16 cellular contexts compared by ENCODE assay signal in the genomic region with DNA sequence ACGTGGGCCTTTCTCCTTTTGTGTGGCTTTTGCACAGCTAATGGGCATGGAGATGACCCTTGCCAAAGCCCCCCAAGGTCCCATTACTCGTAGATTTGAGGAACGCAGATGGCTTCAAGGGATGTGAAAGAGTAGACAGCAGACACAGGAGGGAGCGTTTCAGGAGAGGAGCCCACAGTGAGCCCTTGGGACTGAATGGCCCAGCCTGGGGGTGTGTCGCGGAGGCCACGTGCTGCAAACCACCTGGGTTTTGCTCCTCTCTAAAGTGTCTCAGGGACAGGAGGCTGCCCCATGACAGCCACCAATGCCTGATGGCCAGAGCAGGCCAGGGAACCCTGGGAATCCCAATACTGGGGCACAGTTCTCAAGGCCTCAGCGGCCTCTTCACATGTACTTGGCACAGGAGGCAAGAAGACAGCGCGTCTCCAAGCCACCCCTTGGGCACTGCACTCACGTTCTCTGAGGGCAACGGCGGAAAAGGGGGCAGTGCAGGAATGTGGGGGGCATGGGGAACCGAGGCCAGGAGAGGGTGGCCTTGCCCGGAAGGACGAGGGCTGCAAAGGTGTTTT.
DNase-seq lines count a peak whose midpoint lies in the region; ATAC-seq and TF ChIP-seq lines count a peak whose summit lies in the region.
"Had no signal": no experiment of that assay in that cellular context is flagged by ENCODE, and none has a peak within 500 bp of the region (broad histone marks: within the 10 kb centered on the region; RNA-seq: fewer than 3 reads in every experiment).

No MANE protein-coding gene starts in this region.

- no peak overlapping the region for H3K27ac Mint-ChIP-seq in CD4-positive, alpha-beta memory T cell
- H3K27ac Mint-ChIP-seq: B cell had no signal

- no peak for TF ChIP-seq POLR2A in Peyer's patch (IDR thresholded peaks at IDR 0.05)

- intact Hi-C loops in sciatic nerve (cut with DNase I) = no loop called here
- intact Hi-C loops in CD4-positive, alpha-beta memory T cell (cut with micrococcal nuclease) = no loop called here

- H3K36me3 ChIP-seq in Peyer's patch = no peaks in the 10 kb centered on the region
- H3K36me3 ChIP-seq in CD4-positive, alpha-beta memory T cell (ENCODE audit: insufficient read depth, low read length) = no peaks in the 10 kb centered on the region

- ATAC-seq in sciatic nerve (peak; percentile 13), HG02970 (IDR thresholded peaks at IDR 0.05; ENCODE audit: low FRiP score, unreplicated experiment) (no peak)
- ATAC-seq: PC-3 had no signal

- peak; percentile 10 for DNase-seq in D341Med (ENCODE audit: low spot score)
- peak in 2 of 3 donors; percentile 27 to 39 for DNase-seq in Peyer's patch
- peak; percentile 51 for DNase-seq in islet precursor cell
- no peak for DNase-seq in sciatic nerve (ENCODE audit: low spot score)
- no peak for DNase-seq in SK-N-DZ (ENCODE audit: low spot score)
- DNase-seq in CD4-positive, alpha-beta memory T cell = no peak
- DNase-seq: ACHN, EL, H9, KBM-7, NCI-H1048, NCI-H1694, NCI-H446, PC-3 had no signal

- H3K9me3 Mint-ChIP-seq in CD4-positive, alpha-beta memory T cell = peaks cover 0 to 6% (median 0%) of the 10 kb centered on the region in 8 donors

- H3K4me3 ChIP-seq in Peyer's patch = no peak overlapping the region
- no peak overlapping the region for H3K4me3 ChIP-seq in CD4-positive, alpha-beta memory T cell (ENCODE audit: low read length in 2 of 2)

- peak overlapping the region in 1 of 8 donors; percentile 33 for H3K4me3 Mint-ChIP-seq in CD4-positive, alpha-beta memory T cell
- H3K4me3 Mint-ChIP-seq: B cell had no signal

- peaks cover 0 to 2% of the 10 kb centered on the region in 2 donors for H3K36me3 Mint-ChIP-seq in CD4-positive, alpha-beta memory T cell

- H3K27me3 ChIP-seq in Peyer's patch = no peaks in the 10 kb centered on the region
- no peaks in the 10 kb centered on the region for H3K27me3 ChIP-seq in CD4-positive, alpha-beta memory T cell (ENCODE audit: insufficient read depth, low read length)

- TF ChIP-seq CTCF in Peyer's patch (IDR thresholded peaks at IDR 0.05) = no peak

- no peaks in the 10 kb centered on the region for H3K9me3 ChIP-seq in Peyer's patch
- H3K9me3 ChIP-seq in CD4-positive, alpha-beta memory T cell (ENCODE audit: control insufficient read depth in 1 of 2, low read length in 2 of 2) = no peaks in the 10 kb centered on the region

- CTCF ChIA-PET in CD4-positive, alpha-beta memory T cell (lab: Charles Lee; ENCODE audit: partially characterized antibody) = no interaction called here

- POLR2A ChIA-PET in CD4-positive, alpha-beta memory T cell (lab: Charles Lee; ENCODE audit: partially characterized antibody) = interaction anchor here (1.3 kb wide), 1 partner anchor 12 kb away, joined by 10 read pairs; no protein-coding TSS in a partner anchor

- no peaks in the 10 kb centered on the region for H3K4me1 ChIP-seq in Peyer's patch
- H3K4me1 ChIP-seq in CD4-positive, alpha-beta memory T cell (ENCODE audit: insufficient read depth, low read length) = peaks cover 9% of the 10 kb centered on the region

- H3K4me1 Mint-ChIP-seq in CD4-positive, alpha-beta memory T cell = peaks cover 2 to 22% (median 8%) of the 10 kb centered on the region in 4 donors
- H3K4me1 Mint-ChIP-seq: B cell had no signal

- no peak overlapping the region for H3K27ac ChIP-seq in Peyer's patch
- no peak overlapping the region for H3K27ac ChIP-seq in CD4-positive, alpha-beta memory T cell (ENCODE audit: low read depth, low read length)

- peaks cover 9 to 13% of the 10 kb centered on the region in 2 donors for H3K27me3 Mint-ChIP-seq in CD4-positive, alpha-beta memory T cell

Comparison
In these comparisons a context has a peak if more than half of its experiments do, and no peak if none do; other contexts are left out.
1. DNase-seq: peak in D341Med (single experiment), Peyer's patch (2 of 3) and islet precursor cell (single experiment); none in sciatic nerve (single experiment), SK-N-DZ (single experiment) and CD4-positive, alpha-beta memory T cell (0 of 5).